Comparison of ENCODE assay signal across 17 cellular contexts in genomic region chr6:138540468-138540867, GRCh38. TPM values are rescaled to one million over a fixed set of nuclear protein-coding genes. Genes with fewer than 3 reads are reported as not detected.
DNase-seq lines count a peak whose midpoint lies in the region; ATAC-seq and TF ChIP-seq lines count a peak whose summit lies in the region.
"Had no signal": no experiment of that assay in that cellular context is flagged by ENCODE, and none has a peak within 500 bp of the region (broad histone marks: within the 10 kb centered on the region; RNA-seq: fewer than 3 reads in every experiment).

No MANE protein-coding gene starts in this region.

- H3K4me3 Mint-ChIP-seq in nephron = peak overlapping the region in 2 of 3 experiments; percentile 53 to 76
- H3K4me3 Mint-ChIP-seq: endodermal cell, T-cell had no signal

- TF ChIP-seq CTCF in AG04449 (IDR thresholded peaks at IDR 0.05; ENCODE audit: insufficient read depth, low read length, missing control alignments) (no peak), WI38 (IDR thresholded peaks at IDR 0.05; ENCODE audit: low read depth, low read length) (no peak), gastroesophageal sphincter (IDR thresholded peaks at IDR 0.05) (no peak), nephron (IDR thresholded peaks at IDR 0.05; ENCODE audit: unreplicated experiment in 3 of 3) (no peak)

- no peak for TF ChIP-seq EP300 in gastroesophageal sphincter (IDR thresholded peaks at IDR 0.05)

- no peaks in the 10 kb centered on the region for H3K36me3 ChIP-seq in gastroesophageal sphincter
- H3K36me3 ChIP-seq: thoracic aorta had no signal

- CTCF ChIA-PET in AG04449 (lab: Yijun Ruan, JAX) = interaction anchor here (0.7 to 2.5 kb wide), 4 partner anchors 15 to 111 kb away, joined by 3 to 7 read pairs (median 3); no protein-coding TSS in a partner anchor

- H3K4me3 ChIP-seq in AG04449 (ENCODE audit: low read depth, low read length) (no peak overlapping the region; the same call in 1 of the 2 replicates), WI38 (ENCODE audit: low read depth, low read length) (peak overlapping the region; percentile 21; the same call in 1 of the 2 replicates), gastroesophageal sphincter (no peak overlapping the region)
- H3K4me3 ChIP-seq: thoracic aorta had no signal

- peak overlapping the region; percentile 71 to 92 (median 89) for H3K27ac Mint-ChIP-seq in nephron
- H3K27ac Mint-ChIP-seq: endodermal cell, T-cell had no signal

- DNase-seq in AG04449 (ENCODE audit: low read depth, low spot score) (peak; percentile 95), NCI-H748 (lab: John Stamatoyannopoulos, UW; ENCODE audit: unreplicated experiment) (no peak), medulla oblongata (ENCODE audit: extremely low spot score) (no peak), C1 segment of cervical spinal cord (lab: John Stamatoyannopoulos, UW) (no peak)
- no peak for DNase-seq in activated CD4-positive, alpha-beta T cell treated with anti-CD3 and anti-CD28 coated beads for 4 hours
- DNase-seq: activated CD4-positive, CD25-positive, alpha-beta regulatory T cell treated with anti-CD3 and anti-CD28 coated beads, Interleukin-2, amount 50 U/mL, for 72 hours; activated T-cell treated with anti-CD3 and anti-CD28 coated beads, Interleukin-2, amount 50 U/mL, for 48 hours; aorta; endodermal cell; mesendoderm; PC-3; retina; T-cell had no signal

- no peaks in the 10 kb centered on the region for H3K27me3 ChIP-seq in gastroesophageal sphincter

- H3K9me3 ChIP-seq in gastroesophageal sphincter = no peaks in the 10 kb centered on the region
- H3K9me3 ChIP-seq: thoracic aorta had no signal

- POLR2A ChIA-PET in AG04449 (lab: Yijun Ruan, JAX) = no interaction called here

- no peaks in the 10 kb centered on the region for H3K9me3 Mint-ChIP-seq in nephron
- H3K9me3 Mint-ChIP-seq: endodermal cell, T-cell had no signal

- peaks cover 79% of the 10 kb centered on the region for H3K4me1 Mint-ChIP-seq in nephron
- H3K4me1 Mint-ChIP-seq: T-cell had no signal

- H3K27ac ChIP-seq in gastroesophageal sphincter = peak overlapping the region in 3 of 4 donors; percentile 69 to 73 (median 73)
- H3K27ac ChIP-seq: thoracic aorta had no signal

- no peak for ATAC-seq in gastroesophageal sphincter
- ATAC-seq: PC-3, T-cell had no signal

- H3K36me3 Mint-ChIP-seq in nephron (ENCODE audit: low read depth) = no peaks in the 10 kb centered on the region
- H3K36me3 Mint-ChIP-seq: T-cell had no signal

- no peak for TF ChIP-seq POLR2A in gastroesophageal sphincter (IDR thresholded peaks at IDR 0.05)

- 7 to 27% methylated on average over 2 to 4 of the region's 4 CpGs for WGBS in gastroesophageal sphincter (ENCODE audit: low coverage in 1 of 2), 2 donors

- peaks cover 2 to 72% (median 32%) of the 10 kb centered on the region in 3 donors for H3K4me1 ChIP-seq in gastroesophageal sphincter

- no peaks in the 10 kb centered on the region for H3K27me3 Mint-ChIP-seq in nephron (ENCODE audit: low read depth)

RNA-seq across cellular contexts. Expression of gene NHSL1, which starts 41.2 kb away (rescaled TPM):
- total RNA-seq in gastroesophageal sphincter = 1 to 10 TPM; 5.7 to 9.3 (median 7.9) TPM
